Comparison of ENCODE assay signal across 8 cellular contexts in genomic region chr9:133061019-133061763, GRCh38. TPM values are rescaled to one million over a fixed set of nuclear protein-coding genes. Genes with fewer than 3 reads are reported as not detected.
DNase-seq lines count a peak whose midpoint lies in the region; ATAC-seq and TF ChIP-seq lines count a peak whose summit lies in the region.
"Not testable (repeated sequence)": the region's sequence is repeated elsewhere in the genome, so short reads cannot be mapped to it uniquely, and the experiment has no call there.

No MANE protein-coding gene starts in this region.

- H3K27ac Mint-ChIP-seq in H9: peak overlapping the region in 2 of 3 experiments; percentile 83 to 95; a peak in 3 of 7 replicates
- peak overlapping the region; percentile 69 for H3K27ac Mint-ChIP-seq in T-helper 2 cell treated with Interferon-gamma antibody and Interleukin-4, amounts not matched to agents 5 μg/mL and 100 μg/mL, for 36 hours
- H3K27ac Mint-ChIP-seq in activated naive CD8-positive, alpha-beta T cell treated with anti-CD3 and anti-CD28 coated beads, Interleukin-2, amount 50 U/mL, for 24 hours: not testable (repeated sequence)
- H3K27ac Mint-ChIP-seq in osteocyte (ENCODE audit: unreplicated experiment): peak overlapping the region; percentile 78

- H3K23ac ChIP-seq in H9 (ENCODE audit: insufficient read length, low read depth, low read length): not testable (repeated sequence)

- H2BK120ac ChIP-seq in H9 (ENCODE audit: low read depth, low read length, poor library complexity, severe bottlenecking): not testable (repeated sequence)

- not testable (repeated sequence) for H3K9me3 Mint-ChIP-seq in H9; T-helper 2 cell treated with Interferon-gamma antibody and Interleukin-4, amounts not matched to agents 5 μg/mL and 100 μg/mL, for 36 hours; activated naive CD8-positive, alpha-beta T cell treated with anti-CD3 and anti-CD28 coated beads, Interleukin-2, amount 50 U/mL, for 24 hours; osteocyte (ENCODE audit: unreplicated experiment)

- H2BK12ac ChIP-seq in H9 (ENCODE audit: insufficient read length, low read depth, low read length): not testable (repeated sequence)

- peaks cover 0 to 62% (median 25%) of the 10 kb centered on the region in 11 experiments; a peak in 13 of 22 replicates for H4K20me1 ChIP-seq in BLaER1 treated with 17β-estradiol and CSF1 and Interleukin-3, amounts not matched to agents 10 nM and 100 nM
- not testable (repeated sequence) for H4K20me1 ChIP-seq in H9 (ENCODE audit: control insufficient read depth, insufficient read depth, insufficient read length); hepatocyte (ENCODE audit: insufficient read depth, poor library complexity, severe bottlenecking)

- H2AFZ ChIP-seq in H9 (ENCODE audit: low read length); hepatocyte: not testable (repeated sequence)

- not testable (repeated sequence) for H3K27me3 Mint-ChIP-seq in H9 (ENCODE audit: low read depth); T-helper 2 cell treated with Interferon-gamma antibody and Interleukin-4, amounts not matched to agents 5 μg/mL and 100 μg/mL, for 36 hours (ENCODE audit: low read depth); activated naive CD8-positive, alpha-beta T cell treated with anti-CD3 and anti-CD28 coated beads, Interleukin-2, amount 50 U/mL, for 24 hours; osteocyte (ENCODE audit: unreplicated experiment)

- H3K36me3 Mint-ChIP-seq in H9 (ENCODE audit: insufficient read depth in 1 of 3, low read depth in 3 of 3) (peaks cover 14 to 23% (median 17%) of the 10 kb centered on the region in 3 experiments; a peak in 6 of 7 replicates), osteocyte (ENCODE audit: unreplicated experiment) (peaks cover 14% of the 10 kb centered on the region)
- peaks cover 27% of the 10 kb centered on the region for H3K36me3 Mint-ChIP-seq in T-helper 2 cell treated with Interferon-gamma antibody and Interleukin-4, amounts not matched to agents 5 μg/mL and 100 μg/mL, for 36 hours (ENCODE audit: low read depth)
- H3K36me3 Mint-ChIP-seq in activated naive CD8-positive, alpha-beta T cell treated with anti-CD3 and anti-CD28 coated beads, Interleukin-2, amount 50 U/mL, for 24 hours (ENCODE audit: low read depth): peaks cover 17% of the 10 kb centered on the region

- not testable (repeated sequence) for H3K27me3 ChIP-seq in BLaER1 treated with 17β-estradiol and CSF1 and Interleukin-3, amounts not matched to agents 10 nM and 100 nM; H9 (ENCODE audit: insufficient read depth, low read length); hepatocyte

- peaks cover 53 to 86% (median 82%) of the 10 kb centered on the region in 10 experiments for H3K4me1 ChIP-seq in BLaER1 treated with 17β-estradiol and CSF1 and Interleukin-3, amounts not matched to agents 10 nM and 100 nM
- not testable (repeated sequence) for H3K4me1 ChIP-seq in H9 (ENCODE audit: insufficient read depth, low read length); hepatocyte (ENCODE audit: insufficient read depth)

- H3K36me3 ChIP-seq in BLaER1 treated with 17β-estradiol and CSF1 and Interleukin-3, amounts not matched to agents 10 nM and 100 nM: peaks cover 6 to 43% (median 19%) of the 10 kb centered on the region in 11 experiments; a peak in 18 of 22 replicates
- not testable (repeated sequence) for H3K36me3 ChIP-seq in hepatocyte (replicated peaks; ENCODE audit: insufficient read depth, low read depth)

- not testable (repeated sequence) for H2AK5ac ChIP-seq in H9 (ENCODE audit: insufficient read length, low read length)

- peak; percentile 74 for ATAC-seq in activated naive CD8-positive, alpha-beta T cell treated with anti-CD3 and anti-CD28 coated beads, Interleukin-2, amount 50 U/mL, for 24 hours

- H3K4me3 Mint-ChIP-seq in H9: peak overlapping the region in 1 of 2 experiments; percentile 26; a peak in 2 of 5 replicates
- not testable (repeated sequence) for H3K4me3 Mint-ChIP-seq in T-helper 2 cell treated with Interferon-gamma antibody and Interleukin-4, amounts not matched to agents 5 μg/mL and 100 μg/mL, for 36 hours; activated naive CD8-positive, alpha-beta T cell treated with anti-CD3 and anti-CD28 coated beads, Interleukin-2, amount 50 U/mL, for 24 hours; osteocyte (ENCODE audit: unreplicated experiment)

- H4K91ac ChIP-seq in H9 (ENCODE audit: insufficient read length, low read depth, low read length): not testable (repeated sequence)

- TF ChIP-seq CTCF in H9 (conservative IDR thresholded peaks at IDR 0.05); hepatocyte (IDR thresholded peaks at IDR 0.05; ENCODE audit: poor library complexity); osteocyte (IDR thresholded peaks at IDR 0.05): not testable (repeated sequence)

- H3K79me2 ChIP-seq in H9 (ENCODE audit: insufficient read depth, low read length); hepatocyte: not testable (repeated sequence)

- H3K4me3 ChIP-seq in BLaER1 treated with 17β-estradiol and CSF1 and Interleukin-3, amounts not matched to agents 10 nM and 100 nM; hepatocyte: not testable (repeated sequence)

- H3K18ac ChIP-seq in H9 (ENCODE audit: insufficient read length, low read depth, low read length): not testable (repeated sequence)

- not testable (repeated sequence) for H4K5ac ChIP-seq in H9 (ENCODE audit: insufficient read length, low read depth, low read length)

- H3K4ac ChIP-seq in H9 (ENCODE audit: low read depth, low read length): not testable (repeated sequence)

- not testable (repeated sequence) for DNase-seq in H9; epithelial cell of prostate (ENCODE audit: low read depth, low spot score); hepatocyte (ENCODE audit: low spot score); osteocyte (ENCODE audit: extremely low spot score, unreplicated experiment)
- DNase-seq in NCI-H1694 treated with DMSO at 0.1 percent for 48 hours (lab: John Stamatoyannopoulos, UW): peak; percentile 27
- DNase-seq in T-helper 2 cell treated with Interferon-gamma antibody and Interleukin-4, amounts not matched to agents 5 μg/mL and 100 μg/mL, for 36 hours (ENCODE audit: low spot score): peak; percentile 23
- DNase-seq in activated naive CD8-positive, alpha-beta T cell treated with anti-CD3 and anti-CD28 coated beads, Interleukin-2, amount 50 U/mL, for 24 hours: peak; percentile 20

- peak overlapping the region in 8 of 11 experiments; percentile 10 to 75 (median 47); a peak in 14 of 22 replicates for H3K27ac ChIP-seq in BLaER1 treated with 17β-estradiol and CSF1 and Interleukin-3, amounts not matched to agents 10 nM and 100 nM
- not testable (repeated sequence) for H3K27ac ChIP-seq in H9 (ENCODE audit: insufficient read length, low read depth, low read length)
- H3K27ac ChIP-seq in epithelial cell of prostate (peak overlapping the region; percentile 31), hepatocyte (peak overlapping the region; percentile 77)

- not testable (repeated sequence) for H2BK5ac ChIP-seq in H9 (ENCODE audit: insufficient read length, low read length)

- H3K9me3 ChIP-seq in BLaER1 treated with 17β-estradiol and CSF1 and Interleukin-3, amounts not matched to agents 10 nM and 100 nM (replicated peaks in 1 of 11); H9 (ENCODE audit: control insufficient read depth, low read depth, low read length); hepatocyte (ENCODE audit: low read depth): not testable (repeated sequence)

- H3K79me1 ChIP-seq in H9 (ENCODE audit: insufficient read depth, low read depth, low read length, poor library complexity, severe bottlenecking): not testable (repeated sequence)

- not testable (repeated sequence) for H3T11ph ChIP-seq in H9 (ENCODE audit: low read length)

- not testable (repeated sequence) for H3K23me2 ChIP-seq in H9 (ENCODE audit: insufficient read length, low read depth, low read length, poor library complexity, severe bottlenecking)

- H3K9me2 ChIP-seq in hepatocyte (replicated peaks; ENCODE audit: insufficient read depth): not testable (repeated sequence)

- not testable (repeated sequence) for H3K56ac ChIP-seq in H9 (ENCODE audit: insufficient read length, low read depth, low read length)

- not testable (repeated sequence) for H2BK15ac ChIP-seq in H9 (ENCODE audit: low read depth, low read length)

- H3K14ac ChIP-seq in H9 (ENCODE audit: insufficient read depth, low read length): not testable (repeated sequence)

- H3K9ac ChIP-seq in BLaER1 treated with 17β-estradiol and CSF1 and Interleukin-3, amounts not matched to agents 10 nM and 100 nM: peak overlapping the region in 8 of 11 experiments; percentile 15 to 63 (median 51); a peak in 12 of 22 replicates
- H3K9ac ChIP-seq in H9 (ENCODE audit: extremely low read depth, insufficient read length, low read length): not testable (repeated sequence)

- H4K8ac ChIP-seq in H9 (replicated peaks; ENCODE audit: insufficient read length, low read depth, low read length): not testable (repeated sequence)

- WGBS in H9 (ENCODE audit: extremely low coverage, insufficient read length, low lambda C conversion rate): no CpG with 5 or more reads among the region's 14 CpGs
- 64% methylated on average over 14 of the region's 14 CpGs for WGBS in hepatocyte (ENCODE audit: low lambda C conversion rate, missing lambda C conversion rate)

- H3K4me1 Mint-ChIP-seq in H9: peaks cover 28 to 29% of the 10 kb centered on the region in 2 experiments
- H3K4me1 Mint-ChIP-seq in T-helper 2 cell treated with Interferon-gamma antibody and Interleukin-4, amounts not matched to agents 5 μg/mL and 100 μg/mL, for 36 hours (ENCODE audit: low read depth): peaks cover 40% of the 10 kb centered on the region
- peaks cover 39% of the 10 kb centered on the region for H3K4me1 Mint-ChIP-seq in activated naive CD8-positive, alpha-beta T cell treated with anti-CD3 and anti-CD28 coated beads, Interleukin-2, amount 50 U/mL, for 24 hours
- peaks cover 37% of the 10 kb centered on the region for H3K4me1 Mint-ChIP-seq in osteocyte (ENCODE audit: unreplicated experiment)

- H2BK20ac ChIP-seq in H9 (ENCODE audit: low read depth, low read length, poor library complexity, severe bottlenecking): not testable (repeated sequence)

- peak overlapping the region; percentile 55 to 97 (median 90) for H3K4me2 ChIP-seq in BLaER1 treated with 17β-estradiol and CSF1 and Interleukin-3, amounts not matched to agents 10 nM and 100 nM
- not testable (repeated sequence) for H3K4me2 ChIP-seq in H9 (ENCODE audit: insufficient read depth, insufficient read length, low read length); hepatocyte

RNA-seq across cellular contexts. Expression of gene CEL, which starts 0.6 kb away (rescaled TPM):
- total RNA-seq in H9 (2021): 3.6 and 4.0 TPM in 2 replicates
- total RNA-seq in hepatocyte: 2.4 and 4.4 TPM in 2 replicates
- 5.9 and 6.6 TPM in 2 replicates for polyA plus RNA-seq in hepatocyte
- 1.3 and 1.9 TPM in 2 replicates for total RNA-seq in osteocyte

RNA-seq across cellular contexts. Expression of gene GTF3C5, which starts 30.4 kb away (rescaled TPM):
- total RNA-seq in H9 (2021) (85.5 and 88.9 TPM in 2 replicates), hepatocyte (45.0 and 52.5 TPM in 2 replicates), osteocyte (60.7 and 65.1 TPM in 2 replicates)
- 66.0 and 87.3 TPM in 2 replicates for polyA plus RNA-seq in hepatocyte

RNA-seq across cellular contexts. Expression of gene RALGDS, which starts 59.8 kb away (rescaled TPM):
- total RNA-seq in H9 (2021) (20.9 and 21.3 TPM in 2 replicates), hepatocyte (26.9 and 30.9 TPM in 2 replicates), osteocyte (35.1 and 38.4 TPM in 2 replicates)
- polyA plus RNA-seq in hepatocyte: 48.0 and 51.7 TPM in 2 replicates
